In the genomic region with DNA sequence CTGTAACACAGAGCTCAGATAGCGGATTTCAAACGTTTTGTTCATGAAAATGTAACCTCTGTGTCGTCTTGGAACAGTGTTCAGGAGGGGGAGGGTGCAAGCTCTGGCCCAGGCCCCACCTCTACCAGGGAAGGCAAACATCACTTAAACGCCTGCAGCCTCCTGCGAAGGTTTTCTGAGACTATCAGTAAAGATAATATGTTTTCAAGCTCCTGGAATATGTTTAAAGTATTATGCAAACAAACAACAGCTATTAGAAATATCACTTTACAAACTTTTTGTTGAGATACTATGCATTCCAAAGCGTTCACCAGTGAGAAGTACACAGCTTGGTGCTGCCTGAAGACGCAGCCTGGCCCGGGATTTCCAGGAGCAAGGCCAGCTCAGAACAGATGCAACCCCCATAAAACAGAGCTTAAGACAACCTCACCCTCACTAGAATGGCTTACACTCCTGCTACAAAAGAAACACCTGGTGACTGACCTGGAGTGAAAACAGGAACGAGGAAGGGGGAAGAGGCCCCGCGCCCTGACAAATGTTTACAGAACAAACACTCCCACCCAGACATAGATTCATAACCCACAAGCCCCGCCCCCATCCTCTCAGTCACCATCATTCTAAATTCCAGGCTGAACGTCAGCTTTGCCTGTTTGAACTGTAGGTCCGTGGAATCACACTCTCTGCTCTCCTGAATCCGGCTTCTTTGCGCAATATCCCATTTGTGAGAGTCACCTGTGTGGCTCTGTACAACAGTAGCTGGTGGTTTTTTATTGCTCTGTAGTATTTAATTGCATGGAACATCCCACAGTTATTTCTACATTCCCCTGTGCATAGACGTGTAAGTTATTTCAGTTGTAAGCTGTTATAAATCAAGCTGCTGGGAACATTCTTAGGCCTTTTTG, we compare ENCODE assay signal across 11 cellular contexts.
DNase-seq lines count a peak whose midpoint lies in the region; ATAC-seq, FAIRE-seq and TF ChIP-seq lines count a peak whose summit lies in the region.
"Had no signal": no experiment of that assay in that cellular context is flagged by ENCODE, and none has a peak within 500 bp of the region (broad histone marks: within the 10 kb centered on the region; RNA-seq: fewer than 3 reads in every experiment).

No MANE protein-coding gene starts in this region.

- TF ChIP-seq EP300 in A549 (IDR thresholded peaks at IDR 0.05): peak; percentile 17 to 63; a peak in 1 of 5 replicates

- H3K9me3 ChIP-seq in A549: peaks cover 7% of the 10 kb centered on the region; the same call in 1 of the 3 replicates
- no peaks in the 10 kb centered on the region for H3K9me3 ChIP-seq in RWPE2 (ENCODE audit: severe bottlenecking)
- no peaks in the 10 kb centered on the region for H3K9me3 ChIP-seq in lower lobe of right lung
- H3K9me3 ChIP-seq: adrenal gland had no signal

- WGBS in A549 (ENCODE audit: missing lambda C conversion rate): 2% methylated on average over 17 of the region's 17 CpGs

- H3K27me3 ChIP-seq in RWPE2 (ENCODE audit: insufficient read depth, poor library complexity, severe bottlenecking) (no peaks in the 10 kb centered on the region), lower lobe of right lung (ENCODE audit: low read depth) (no peaks in the 10 kb centered on the region)
- H3K27me3 ChIP-seq: adrenal gland had no signal

- H3K4me1 ChIP-seq in A549 (peaks cover 29% of the 10 kb centered on the region), RWPE2 (ENCODE audit: insufficient read depth, poor library complexity, severe bottlenecking) (peaks cover 19% of the 10 kb centered on the region), lower lobe of right lung (peaks cover 7% of the 10 kb centered on the region)

- H3K4me1 Mint-ChIP-seq in natural killer cell: no peaks in the 10 kb centered on the region

- H3K27ac Mint-ChIP-seq in natural killer cell: no peak overlapping the region
- H3K27ac Mint-ChIP-seq: T-helper 1 cell treated with Interleukin-12 subunit alpha and Interleukin-12 subunit beta and Interleukin-4 antibody, amounts not matched to agents 30 μg/mL and 1 μg/mL, for 36 hours had no signal

- no peak overlapping the region for H3K4me3 Mint-ChIP-seq in natural killer cell
- H3K4me3 Mint-ChIP-seq: T-helper 1 cell treated with Interleukin-12 subunit alpha and Interleukin-12 subunit beta and Interleukin-4 antibody, amounts not matched to agents 30 μg/mL and 1 μg/mL, for 36 hours had no signal

- no peak for TF ChIP-seq RAD21 in A549 (conservative IDR thresholded peaks at IDR 0.05 in 1 of 2, IDR thresholded peaks at IDR 0.05 in 1 of 2)

- TF ChIP-seq POLR2A in A549 (IDR thresholded peaks at IDR 0.05; ENCODE audit: low read length): 0 out of 2 replicates have a peak, but pooled peaks have one; percentile 17
- TF ChIP-seq POLR2A in NB4 (IDR thresholded peaks at IDR 0.05; ENCODE audit: extremely low read depth, insufficient read length): no peak

- H3K27me3 Mint-ChIP-seq in natural killer cell (ENCODE audit: low read depth in 2 of 2): peaks cover 15 to 28% of the 10 kb centered on the region in 2 donors

- POLR2A ChIA-PET in A549 (lab: Yijun Ruan, JAX): interaction anchor here (0.8 kb wide), 1 partner anchor 37 kb away, joined by 3 read pairs; no protein-coding TSS in a partner anchor

- no peaks in the 10 kb centered on the region for H3K9me3 Mint-ChIP-seq in natural killer cell
- H3K9me3 Mint-ChIP-seq: T-helper 1 cell treated with Interleukin-12 subunit alpha and Interleukin-12 subunit beta and Interleukin-4 antibody, amounts not matched to agents 30 μg/mL and 1 μg/mL, for 36 hours had no signal

- H3K36me3 ChIP-seq in RWPE2 (ENCODE audit: low read depth) (no peaks in the 10 kb centered on the region), lower lobe of right lung (no peaks in the 10 kb centered on the region)
- H3K36me3 ChIP-seq: adrenal gland had no signal

- CTCF ChIA-PET in A549 (lab: Yijun Ruan, JAX): interaction anchor here (0.9 to 1.7 kb wide), 3 partner anchors 24 to 544 kb away, joined by 3 to 4 read pairs (median 3); no protein-coding TSS in a partner anchor

- DNase-seq in A549 (ENCODE audit: low read depth in 1 of 2, low spot score in 1 of 2): peak; percentile 76 to 96
- peak; percentile 52 for DNase-seq in NB4 (ENCODE audit: low read depth)
- peak; percentile 86 for DNase-seq in RWPE2 (ENCODE audit: low spot score)
- DNase-seq in lower lobe of right lung: peak; percentile 68
- DNase-seq in occipital lobe (lab: John Stamatoyannopoulos, UW): no peak
- no peak for DNase-seq in natural killer cell
- DNase-seq in cerebellar cortex (ENCODE audit: low spot score): no peak
- DNase-seq in iPS-NIHi7 (ENCODE audit: extremely low spot score): no peak
- DNase-seq: C1 segment of cervical spinal cord had no signal

- H3K27ac ChIP-seq in A549 (peak overlapping the region; percentile 90 to 91), RWPE2 (ENCODE audit: poor library complexity, severe bottlenecking) (peak overlapping the region; percentile 92), lower lobe of right lung (peak overlapping the region; percentile 41)

- intact Hi-C loops in lower lobe of right lung (cut with DNase I): no loop called here
- intact Hi-C loops in natural killer cell (cut with micrococcal nuclease): no loop called here

- FAIRE-seq in A549 (lab: Jason Lieb, UNC): no peak

- peak overlapping the region; percentile 41 for H3K4me3 ChIP-seq in A549
- no peak overlapping the region for H3K4me3 ChIP-seq in NB4 (ENCODE audit: low read depth, low read length)
- no peak overlapping the region for H3K4me3 ChIP-seq in RWPE2 (ENCODE audit: severe bottlenecking)
- peak overlapping the region; percentile 10 for H3K4me3 ChIP-seq in lower lobe of right lung
- H3K4me3 ChIP-seq: adrenal gland had no signal

- no peaks in the 10 kb centered on the region for H3K36me3 Mint-ChIP-seq in natural killer cell

- ATAC-seq in A549 (peak; percentile 64 to 78), RWPE2 (ENCODE audit: low read depth) (peak; percentile 79), lower lobe of right lung (peak; percentile 80 to 83), natural killer cell (no peak)

- TF ChIP-seq CTCF in A549 (IDR thresholded peaks at IDR 0.05) (no peak), NB4 (IDR thresholded peaks at IDR 0.05; ENCODE audit: low read depth, low read length) (no peak), RWPE2 (IDR thresholded peaks at IDR 0.05; ENCODE audit: poor library complexity, severe bottlenecking) (no peak), lower lobe of right lung (IDR thresholded peaks at IDR 0.05) (no peak), natural killer cell (IDR thresholded peaks at IDR 0.05) (no peak)

- H3K4me2 ChIP-seq in A549: peak overlapping the region; percentile 91

TF ChIP-seq in A549, 52 proteins besides CTCF, POLR2A, EP300 and RAD21 (continues in another document):
- TF ChIP-seq FOSL2 (IDR thresholded peaks at IDR 0.05): no peak
- TF ChIP-seq FOSL2 (CRISPR knock-in tag; IDR thresholded peaks at IDR 0.05): peak; percentile 70
- TF ChIP-seq HOXB13 (CRISPR knock-in tag; IDR thresholded peaks at IDR 0.05; ENCODE audit: low read depth): no peak
- no peak for TF ChIP-seq JUNB (IDR thresholded peaks at IDR 0.05)
- TF ChIP-seq ESRRA (IDR thresholded peaks at IDR 0.05; ENCODE audit: borderline replicate concordance, low read length): no peak
- TF ChIP-seq, protein P1, sequence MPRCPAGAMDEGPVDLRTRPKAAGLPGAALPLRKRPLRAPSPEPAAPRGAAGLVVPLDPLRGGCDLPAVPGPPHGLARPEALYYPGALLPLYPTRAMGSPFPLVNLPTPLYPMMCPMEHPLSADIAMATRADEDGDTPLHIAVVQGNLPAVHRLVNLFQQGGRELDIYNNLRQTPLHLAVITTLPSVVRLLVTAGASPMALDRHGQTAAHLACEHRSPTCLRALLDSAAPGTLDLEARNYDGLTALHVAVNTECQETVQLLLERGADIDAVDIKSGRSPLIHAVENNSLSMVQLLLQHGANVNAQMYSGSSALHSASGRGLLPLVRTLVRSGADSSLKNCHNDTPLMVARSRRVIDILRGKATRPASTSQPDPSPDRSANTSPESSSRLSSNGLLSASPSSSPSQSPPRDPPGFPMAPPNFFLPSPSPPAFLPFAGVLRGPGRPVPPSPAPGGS (IDR thresholded peaks at IDR 0.05): no peak
- TF ChIP-seq, protein P2, sequence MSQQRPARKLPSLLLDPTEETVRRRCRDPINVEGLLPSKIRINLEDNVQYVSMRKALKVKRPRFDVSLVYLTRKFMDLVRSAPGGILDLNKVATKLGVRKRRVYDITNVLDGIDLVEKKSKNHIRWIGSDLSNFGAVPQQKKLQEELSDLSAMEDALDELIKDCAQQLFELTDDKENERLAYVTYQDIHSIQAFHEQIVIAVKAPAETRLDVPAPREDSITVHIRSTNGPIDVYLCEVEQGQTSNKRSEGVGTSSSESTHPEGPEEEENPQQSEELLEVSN (IDR thresholded peaks at IDR 0.05; ENCODE audit: borderline replicate concordance, low read depth): no peak
- TF ChIP-seq, protein P3, sequence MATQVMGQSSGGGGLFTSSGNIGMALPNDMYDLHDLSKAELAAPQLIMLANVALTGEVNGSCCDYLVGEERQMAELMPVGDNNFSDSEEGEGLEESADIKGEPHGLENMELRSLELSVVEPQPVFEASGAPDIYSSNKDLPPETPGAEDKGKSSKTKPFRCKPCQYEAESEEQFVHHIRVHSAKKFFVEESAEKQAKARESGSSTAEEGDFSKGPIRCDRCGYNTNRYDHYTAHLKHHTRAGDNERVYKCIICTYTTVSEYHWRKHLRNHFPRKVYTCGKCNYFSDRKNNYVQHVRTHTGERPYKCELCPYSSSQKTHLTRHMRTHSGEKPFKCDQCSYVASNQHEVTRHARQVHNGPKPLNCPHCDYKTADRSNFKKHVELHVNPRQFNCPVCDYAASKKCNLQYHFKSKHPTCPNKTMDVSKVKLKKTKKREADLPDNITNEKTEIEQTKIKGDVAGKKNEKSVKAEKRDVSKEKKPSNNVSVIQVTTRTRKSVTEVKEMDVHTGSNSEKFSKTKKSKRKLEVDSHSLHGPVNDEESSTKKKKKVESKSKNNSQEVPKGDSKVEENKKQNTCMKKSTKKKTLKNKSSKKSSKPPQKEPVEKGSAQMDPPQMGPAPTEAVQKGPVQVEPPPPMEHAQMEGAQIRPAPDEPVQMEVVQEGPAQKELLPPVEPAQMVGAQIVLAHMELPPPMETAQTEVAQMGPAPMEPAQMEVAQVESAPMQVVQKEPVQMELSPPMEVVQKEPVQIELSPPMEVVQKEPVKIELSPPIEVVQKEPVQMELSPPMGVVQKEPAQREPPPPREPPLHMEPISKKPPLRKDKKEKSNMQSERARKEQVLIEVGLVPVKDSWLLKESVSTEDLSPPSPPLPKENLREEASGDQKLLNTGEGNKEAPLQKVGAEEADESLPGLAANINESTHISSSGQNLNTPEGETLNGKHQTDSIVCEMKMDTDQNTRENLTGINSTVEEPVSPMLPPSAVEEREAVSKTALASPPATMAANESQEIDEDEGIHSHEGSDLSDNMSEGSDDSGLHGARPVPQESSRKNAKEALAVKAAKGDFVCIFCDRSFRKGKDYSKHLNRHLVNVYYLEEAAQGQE (IDR thresholded peaks at IDR 0.05): no peak
- no peak for TF ChIP-seq RNF2 (IDR thresholded peaks at IDR 0.05; ENCODE audit: borderline replicate concordance, low read depth)

Comparison
In these comparisons a context has a peak if more than half of its experiments do, and no peak if none do; other contexts are left out.
1. ATAC-seq: peak in A549 (2 of 2), RWPE2 (single experiment) and lower lobe of right lung (2 of 2); none in natural killer cell (0 of 3).
2. DNase-seq: peak in A549 (2 of 2), NB4 (single experiment), RWPE2 (single experiment) and lower lobe of right lung (single experiment); none in occipital lobe (single experiment), natural killer cell (single experiment), cerebellar cortex (single experiment) and iPS-NIHi7 (single experiment).
3. H3K27ac ChIP-seq: peak in every context shown above with its lines; median percentile 92 in RWPE2; 90 in A549; 41 in lower lobe of right lung.
4. H3K4me3 ChIP-seq: peak in A549 (single experiment) and lower lobe of right lung (single experiment); none in NB4 (single experiment) and RWPE2 (single experiment).